Comparison of ENCODE assay signal across 17 cellular contexts in the genomic region with DNA sequence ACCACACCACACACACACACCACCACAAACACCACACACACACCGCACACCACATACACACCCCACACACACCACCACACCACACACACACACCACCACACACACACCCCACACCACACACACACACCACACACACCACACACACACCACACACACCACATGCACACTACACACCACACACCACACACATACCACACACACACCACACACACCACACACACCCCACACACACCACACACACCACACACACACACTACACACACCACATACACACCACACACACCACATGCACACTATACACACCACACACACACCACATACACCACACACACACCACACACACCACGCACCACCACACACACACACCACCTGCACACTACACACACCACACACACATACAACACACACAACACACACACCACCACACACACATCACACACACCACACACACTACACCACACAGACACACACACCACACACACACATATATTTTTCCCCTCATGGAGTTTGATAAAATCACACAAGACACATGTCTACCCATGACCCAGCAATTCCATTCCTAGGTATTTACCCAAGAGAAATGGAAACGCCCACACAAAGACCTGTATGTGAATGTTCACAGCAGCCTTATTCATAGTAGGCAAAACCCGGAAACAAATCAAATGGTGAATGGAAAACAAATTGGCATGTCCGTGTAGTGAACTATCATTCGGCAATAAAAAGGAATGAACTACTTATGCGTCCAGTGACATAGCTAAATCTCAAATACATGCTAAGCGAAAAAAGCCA. TPM values are rescaled to one million over a fixed set of nuclear protein-coding genes. Genes with fewer than 3 reads are reported as not detected.
A peak's percentile ranks its signal among the peaks of the same experiment; 100 is the strongest.
DNase-seq lines count a peak whose midpoint lies in the region; ATAC-seq and TF ChIP-seq lines count a peak whose summit lies in the region.
"Had no signal": no experiment of that assay in that cellular context is flagged by ENCODE, and none has a peak within 500 bp of the region (broad histone marks: within the 10 kb centered on the region; RNA-seq: fewer than 3 reads in every experiment).

No MANE protein-coding gene starts in this region.

- ATAC-seq in PC-3 = no peak
- ATAC-seq in central memory CD8-positive, alpha-beta T cell (replicated peaks; ENCODE audit: extremely low read depth, poor library complexity, severe bottlenecking) = no peak
- ATAC-seq in stimulated activated effector memory CD8-positive, alpha-beta T cell treated with anti-CD3 and anti-CD28 coated beads, Interleukin-12 subunit alpha, Interleukin-12 subunit beta, amount 100 ng/mL, for 72 hours = no peak
- ATAC-seq: body of pancreas, left lung, SK-N-SH treated with all-trans-retinoic acid at 6 μM for 48 hours had no signal

- CTCF ChIA-PET in activated CD4-positive, alpha-beta T cell treated with anti-CD3 and anti-CD28 coated beads, Interleukin-2, amount 10 ng/mL, durations not matched to agents 7 days and 5 days (lab: Charles Lee) = interaction anchor here (0.9 to 6.4 kb wide), 5 partner anchors 10 to 70 kb away, joined by 3 to 25 read pairs (median 4); no protein-coding TSS in a partner anchor
- CTCF ChIA-PET in PC-3 (lab: Charles Lee) = no interaction called here

- H3K9me2 ChIP-seq in PC-3 (replicated peaks; ENCODE audit: low read length) = no peaks in the 10 kb centered on the region

- peaks cover 89% of the 10 kb centered on the region for H3K36me3 Mint-ChIP-seq in activated CD4-positive, alpha-beta T cell treated with anti-CD3 and anti-CD28 coated beads, Interleukin-2, amount 10 ng/mL, durations not matched to agents 7 days and 5 days (ENCODE audit: low read depth)
- H3K36me3 Mint-ChIP-seq in central memory CD8-positive, alpha-beta T cell (ENCODE audit: insufficient read depth) = peaks cover 71% of the 10 kb centered on the region
- H3K36me3 Mint-ChIP-seq in stimulated activated effector memory CD8-positive, alpha-beta T cell treated with anti-CD3 and anti-CD28 coated beads, Interleukin-12 subunit alpha, Interleukin-12 subunit beta, amount 100 ng/mL, for 72 hours = peaks cover 92% of the 10 kb centered on the region

- BruUV-seq in PC-3 (replicated peaks; lab: Mats Ljungman, UMichigan) = no TSS peak

- H4K20me1 ChIP-seq in PC-3 (ENCODE audit: low read length) = no peaks in the 10 kb centered on the region

- no peak overlapping the region for H3K9ac ChIP-seq in PC-3 (ENCODE audit: low read length)

- H3K9me3 Mint-ChIP-seq in activated CD4-positive, alpha-beta T cell treated with anti-CD3 and anti-CD28 coated beads, Interleukin-2, amount 10 ng/mL, durations not matched to agents 7 days and 5 days = no peaks in the 10 kb centered on the region
- no peaks in the 10 kb centered on the region for H3K9me3 Mint-ChIP-seq in central memory CD8-positive, alpha-beta T cell
- no peaks in the 10 kb centered on the region for H3K9me3 Mint-ChIP-seq in stimulated activated effector memory CD8-positive, alpha-beta T cell treated with anti-CD3 and anti-CD28 coated beads, Interleukin-12 subunit alpha, Interleukin-12 subunit beta, amount 100 ng/mL, for 72 hours

- in situ Hi-C loops in ACHN (cut with HindIII; ENCODE audit: low pct_ligation_motif_present, low pct_unique_long_range_greater_than_20kb, low sequenced_read_pairs) = no loop called here

- no peak for TF ChIP-seq CTCF in PC-3 (conservative IDR thresholded peaks at IDR 0.05; ENCODE audit: low read depth, low read length)

- H3K27me3 ChIP-seq in PC-3 (ENCODE audit: low read length) = no peaks in the 10 kb centered on the region
- H3K27me3 ChIP-seq: body of pancreas, testis had no signal

- H3F3A ChIP-seq in PC-3 (ENCODE audit: low read length, unreplicated experiment) = no peaks in the 10 kb centered on the region

- no peak overlapping the region for H2AFZ ChIP-seq in PC-3 (ENCODE audit: low read length)

- peak overlapping the region; percentile 78 for H3K27ac Mint-ChIP-seq in activated CD4-positive, alpha-beta T cell treated with anti-CD3 and anti-CD28 coated beads, Interleukin-2, amount 10 ng/mL, durations not matched to agents 7 days and 5 days
- peak overlapping the region; percentile 86 for H3K27ac Mint-ChIP-seq in central memory CD8-positive, alpha-beta T cell (ENCODE audit: low read depth)
- peak overlapping the region; percentile 53 for H3K27ac Mint-ChIP-seq in stimulated activated effector memory CD8-positive, alpha-beta T cell treated with anti-CD3 and anti-CD28 coated beads, Interleukin-12 subunit alpha, Interleukin-12 subunit beta, amount 100 ng/mL, for 72 hours

- intact Hi-C loops in PC-3 (cut with micrococcal nuclease) = no loop called here

- H3K27ac ChIP-seq in PC-3 (ENCODE audit: low read length) = no peak overlapping the region
- H3K27ac ChIP-seq: body of pancreas, left lung, testis had no signal

- H3K36me3 ChIP-seq in PC-3 (ENCODE audit: low read depth, low read length) = no peaks in the 10 kb centered on the region
- H3K36me3 ChIP-seq: left lung had no signal

- peak overlapping the region; percentile 40 for H3K4me3 Mint-ChIP-seq in activated CD4-positive, alpha-beta T cell treated with anti-CD3 and anti-CD28 coated beads, Interleukin-2, amount 10 ng/mL, durations not matched to agents 7 days and 5 days
- no peak overlapping the region for H3K4me3 Mint-ChIP-seq in central memory CD8-positive, alpha-beta T cell
- peak overlapping the region; percentile 5 for H3K4me3 Mint-ChIP-seq in stimulated activated effector memory CD8-positive, alpha-beta T cell treated with anti-CD3 and anti-CD28 coated beads, Interleukin-12 subunit alpha, Interleukin-12 subunit beta, amount 100 ng/mL, for 72 hours

- no peak overlapping the region for H3K4me3 ChIP-seq in PC-3 (ENCODE audit: low read length)
- H3K4me3 ChIP-seq: body of pancreas, left lung, testis had no signal

- no peaks in the 10 kb centered on the region for H3K9me3 ChIP-seq in PC-3 (ENCODE audit: low read length)
- H3K9me3 ChIP-seq: body of pancreas, left lung, testis had no signal

- H3K4me1 ChIP-seq in PC-3 (ENCODE audit: insufficient read depth, low read length) = no peaks in the 10 kb centered on the region
- H3K4me1 ChIP-seq: left lung had no signal

- POLR2A ChIA-PET in activated CD4-positive, alpha-beta T cell treated with anti-CD3 and anti-CD28 coated beads, Interleukin-2, amount 10 ng/mL, durations not matched to agents 7 days and 5 days (lab: Charles Lee) = no interaction called here
- POLR2A ChIA-PET in PC-3 (lab: Charles Lee; ENCODE audit: unreplicated experiment) = no interaction called here

- no peak for DNase-seq in activated CD4-positive, alpha-beta T cell treated with anti-CD3 and anti-CD28 coated beads, Interleukin-2, amount 10 ng/mL, durations not matched to agents 7 days and 5 days
- no peak for DNase-seq in activated CD4-positive, alpha-beta T cell treated with anti-CD3 and anti-CD28 coated beads, Interleukin-2, amount 50 U/mL, for 4 hours
- DNase-seq in PC-3 (peak; percentile 23), mesenteric fat pad (ENCODE audit: low spot score) (no peak), ACHN (no peak), NCI-H446 treated with DMSO at 0.1 percent for 48 hours (lab: John Stamatoyannopoulos, UW) (no peak)
- DNase-seq in central memory CD8-positive, alpha-beta T cell (ENCODE audit: low spot score in 2 of 2) = no peak
- DNase-seq in stimulated activated effector memory CD8-positive, alpha-beta T cell treated with anti-CD3 and anti-CD28 coated beads, Interleukin-12 subunit alpha, Interleukin-12 subunit beta, amount 100 ng/mL, for 72 hours (ENCODE audit: low spot score in 2 of 2) = no peak
- DNase-seq: body of pancreas, COR-L47, left lung, NCI-H187, NCI-H524, testis had no signal

- H3K4me2 ChIP-seq in PC-3 (ENCODE audit: low read length) = no peak overlapping the region

- no peaks in the 10 kb centered on the region for H3K27me3 Mint-ChIP-seq in activated CD4-positive, alpha-beta T cell treated with anti-CD3 and anti-CD28 coated beads, Interleukin-2, amount 10 ng/mL, durations not matched to agents 7 days and 5 days
- no peaks in the 10 kb centered on the region for H3K27me3 Mint-ChIP-seq in central memory CD8-positive, alpha-beta T cell

- no peaks in the 10 kb centered on the region for H3K79me2 ChIP-seq in PC-3 (ENCODE audit: low read length)

- H3K4me1 Mint-ChIP-seq in activated CD4-positive, alpha-beta T cell treated with anti-CD3 and anti-CD28 coated beads, Interleukin-2, amount 10 ng/mL, durations not matched to agents 7 days and 5 days = peaks cover 88% of the 10 kb centered on the region
- H3K4me1 Mint-ChIP-seq in central memory CD8-positive, alpha-beta T cell = peaks cover 84% of the 10 kb centered on the region
- H3K4me1 Mint-ChIP-seq in stimulated activated effector memory CD8-positive, alpha-beta T cell treated with anti-CD3 and anti-CD28 coated beads, Interleukin-12 subunit alpha, Interleukin-12 subunit beta, amount 100 ng/mL, for 72 hours = peaks cover 69% of the 10 kb centered on the region

RNA-seq across cellular contexts. Expression of a gene that starts 14.3 kb away (rescaled TPM):
- total RNA-seq in activated CD4-positive, alpha-beta T cell treated with anti-CD3 and anti-CD28 coated beads, Interleukin-2, amount 10 ng/mL, durations not matched to agents 7 days and 5 days = 100 to 1,000 TPM; 379 to 405 TPM
- total RNA-seq in PC-3 (2014; rRNA removed) (0.11 and 0.12 TPM in 2 replicates), mesenteric fat pad (0.26 TPM)
- total RNA-seq: G401, pulmonary artery endothelial cell had no signal

RNA-seq across cellular contexts. Expression of a gene that starts 44.6 kb away (rescaled TPM):
- 1 to 10 TPM; 5.5 to 5.8 TPM for total RNA-seq in activated CD4-positive, alpha-beta T cell treated with anti-CD3 and anti-CD28 coated beads, Interleukin-2, amount 10 ng/mL, durations not matched to agents 7 days and 5 days
- 28.9 and 34.9 TPM in 2 replicates for total RNA-seq in PC-3 (2014; rRNA removed)
- total RNA-seq in mesenteric fat pad = 21.5 TPM

Comparison
In these comparisons a context has a peak if more than half of its experiments do, and no peak if none do; other contexts are left out.
1. RNA of a gene that starts 14.3 kb away (total RNA-seq): 379 to 405 TPM in activated CD4-positive, alpha-beta T cell treated with anti-CD3 and anti-CD28 coated beads, Interleukin-2, amount 10 ng/mL, durations not matched to agents 7 days and 5 days; 0.26 TPM in mesenteric fat pad (single experiment) and 0.11 to 0.12 TPM in PC-3; every median in the first group is over 100 times any median in the second.
2. Peak in every context shown above with its lines, with median percentiles within 50 percentile points of each other: H3K27ac Mint-ChIP-seq.